In genomic region chr12:103197725-103198388, GRCh38 we compare ENCODE assay signal across 16 cellular contexts.
"Had no signal": no experiment of that assay in that cellular context is flagged by ENCODE, and none has a peak within 500 bp of the region (broad histone marks: within the 10 kb centered on the region; RNA-seq: fewer than 3 reads in every experiment).

No MANE protein-coding gene starts in this region.

- DNase-seq: activated CD4-positive, alpha-beta T cell treated with anti-CD3 and anti-CD28 coated beads, Interleukin-2, amount 50 U/mL, for 1 hour; activated CD4-positive, CD25-positive, alpha-beta regulatory T cell treated with anti-CD3 and anti-CD28 coated beads, Interleukin-2, amount 50 U/mL, for 72 hours; activated CD8-positive, alpha-beta memory T cell treated with anti-CD3 and anti-CD28 coated beads, Interleukin-2, amount 50 U/mL, for 4 hours; activated naive CD4-positive, alpha-beta T cell treated with anti-CD3 and anti-CD28 coated beads for 36 hours; activated T-cell treated with anti-CD3 and anti-CD28 coated beads, Interleukin-2, amount 50 U/mL, for 4 hours; body of pancreas; effector memory CD8-positive, alpha-beta T cell; right cardiac atrium; small intestine; stimulated activated CD4-positive, alpha-beta T cell treated with anti-CD3 and anti-CD28 coated beads, Interleukin-4, amount 100 ng/mL, for 1 hour; testis had no signal

- H3K36me3 Mint-ChIP-seq: neural progenitor cell; stimulated activated effector memory CD8-positive, alpha-beta T cell treated with anti-CD3 and anti-CD28 coated beads, Interleukin-12 subunit alpha, Interleukin-12 subunit beta, amount 100 ng/mL, for 72 hours; type B pancreatic cell had no signal

- H3K9me3 Mint-ChIP-seq: effector memory CD8-positive, alpha-beta T cell; type B pancreatic cell had no signal

- ATAC-seq: activated T-cell treated with anti-CD3 and anti-CD28 coated beads, Interleukin-2, amount 50 U/mL, for 4 hours; body of pancreas; effector memory CD8-positive, alpha-beta T cell; stimulated activated effector memory CD8-positive, alpha-beta T cell treated with anti-CD3 and anti-CD28 coated beads, Interleukin-12 subunit alpha, Interleukin-12 subunit beta, amount 100 ng/mL, for 72 hours had no signal

- H3K4me1 Mint-ChIP-seq: memory B cell; neural progenitor cell; stimulated activated effector memory CD8-positive, alpha-beta T cell treated with anti-CD3 and anti-CD28 coated beads, Interleukin-12 subunit alpha, Interleukin-12 subunit beta, amount 100 ng/mL, for 72 hours had no signal

- H3K9ac ChIP-seq: neural progenitor cell had no signal

- H3K4me3 Mint-ChIP-seq: activated naive CD4-positive, alpha-beta T cell treated with anti-CD3 and anti-CD28 coated beads for 36 hours; activated T-cell treated with anti-CD3 and anti-CD28 coated beads, Interleukin-2, amount 50 U/mL, for 4 hours; effector memory CD8-positive, alpha-beta T cell; memory B cell; neural progenitor cell; stimulated activated effector memory CD8-positive, alpha-beta T cell treated with anti-CD3 and anti-CD28 coated beads, Interleukin-12 subunit alpha, Interleukin-12 subunit beta, amount 100 ng/mL, for 72 hours; type B pancreatic cell had no signal

- H3K4me1 ChIP-seq: body of pancreas, neural progenitor cell, prostate gland, testis had no signal

- H3K9me3 ChIP-seq: prostate gland, testis had no signal

- H2AFZ ChIP-seq: neural progenitor cell had no signal

- H3K4me3 ChIP-seq: body of pancreas, neural progenitor cell, prostate gland, testis had no signal

- H3K4me2 ChIP-seq: neural progenitor cell had no signal

- H3K27me3 Mint-ChIP-seq: type B pancreatic cell had no signal

- H3K36me3 ChIP-seq: neural progenitor cell, prostate gland had no signal

- H3K27me3 ChIP-seq: body of pancreas, neural progenitor cell, testis had no signal

- H3K27ac Mint-ChIP-seq: activated naive CD4-positive, alpha-beta T cell treated with anti-CD3 and anti-CD28 coated beads for 36 hours; effector memory CD8-positive, alpha-beta T cell; memory B cell; neural progenitor cell; stimulated activated effector memory CD8-positive, alpha-beta T cell treated with anti-CD3 and anti-CD28 coated beads, Interleukin-12 subunit alpha, Interleukin-12 subunit beta, amount 100 ng/mL, for 72 hours; type B pancreatic cell had no signal

- H3K27ac ChIP-seq: body of pancreas, neural progenitor cell, prostate gland, testis had no signal
